In genomic region chr17:17712268-17712924, GRCh38 we compare ENCODE assay signal across 8 cellular contexts. TPM values are rescaled to one million over a fixed set of nuclear protein-coding genes. Genes with fewer than 3 reads are reported as not detected.
A peak's percentile ranks its signal among the peaks of the same experiment; 100 is the strongest.
DNase-seq lines count a peak whose midpoint lies in the region; ATAC-seq and TF ChIP-seq lines count a peak whose summit lies in the region.

No MANE protein-coding gene starts in this region.

- no peaks in the 10 kb centered on the region for H3K9me2 ChIP-seq in Loucy (replicated peaks; ENCODE audit: low read depth, low read length)

- H2AFZ ChIP-seq in Loucy (ENCODE audit: low read length): no peak overlapping the region

- H3K4me3 Mint-ChIP-seq in glutamatergic neuron (ENCODE audit: unreplicated experiment): no peak overlapping the region

- H3K27ac Mint-ChIP-seq in glutamatergic neuron (ENCODE audit: unreplicated experiment): no peak overlapping the region

- no peak overlapping the region for H3K4me3 ChIP-seq in GM06990 (replicated peaks; ENCODE audit: low read depth, low read length)
- H3K4me3 ChIP-seq in Loucy (ENCODE audit: low read length, poor library complexity, severe bottlenecking): no peak overlapping the region
- no peak overlapping the region for H3K4me3 ChIP-seq in colonic mucosa

- H3K36me3 ChIP-seq in GM06990 (ENCODE audit: control insufficient read depth, insufficient read depth, low read length) (no peaks in the 10 kb centered on the region; the same call in 1 of the 2 replicates), Loucy (ENCODE audit: insufficient read depth, low read length) (peaks cover 21% of the 10 kb centered on the region; the same call in 1 of the 2 replicates), colonic mucosa (no peaks in the 10 kb centered on the region)

- H3K9me3 Mint-ChIP-seq in glutamatergic neuron (ENCODE audit: unreplicated experiment): peaks cover 8% of the 10 kb centered on the region

- H3K27me3 ChIP-seq in GM06990 (replicated peaks; ENCODE audit: control insufficient read depth, insufficient read depth, low read length) (no peaks in the 10 kb centered on the region), Loucy (ENCODE audit: insufficient read depth, low read length, poor library complexity, severe bottlenecking) (no peaks in the 10 kb centered on the region), colonic mucosa (no peaks in the 10 kb centered on the region)

- peaks cover 99% of the 10 kb centered on the region for H3K79me2 ChIP-seq in Loucy (ENCODE audit: insufficient read depth, low read length)

- H3K27ac ChIP-seq in colonic mucosa: peak overlapping the region; percentile 9

- intact Hi-C loops in colonic mucosa (cut with DNase I): no loop called here

- no peaks in the 10 kb centered on the region for H3K36me3 Mint-ChIP-seq in glutamatergic neuron (ENCODE audit: unreplicated experiment)

- peak; percentile 49 for ATAC-seq in GM21528 (IDR thresholded peaks at IDR 0.05; ENCODE audit: low FRiP score, unreplicated experiment)

- H3K9me3 ChIP-seq in Loucy (ENCODE audit: insufficient read depth, low read depth, low read length) (no peaks in the 10 kb centered on the region), colonic mucosa (no peaks in the 10 kb centered on the region)

- DNase-seq in GM06990 (ENCODE audit: extremely low read depth, insufficient read length) (peak; percentile 51), colonic mucosa (no peak), pulmonary artery endothelial cell (ENCODE audit: low read depth, low spot score) (peak; percentile 92), SHP77 treated with DMSO at 0.1 percent for 48 hours (lab: John Stamatoyannopoulos, UW) (no peak), glutamatergic neuron (no peak), NCI-H1417 treated with DMSO at 0.1 percent for 48 hours (lab: John Stamatoyannopoulos, UW) (no peak)

- peaks cover 6% of the 10 kb centered on the region for H3K27me3 Mint-ChIP-seq in glutamatergic neuron (ENCODE audit: unreplicated experiment)

- peaks cover 23% of the 10 kb centered on the region for H3K4me1 ChIP-seq in Loucy (ENCODE audit: insufficient read depth, low read length, poor library complexity, severe bottlenecking)
- H3K4me1 ChIP-seq in colonic mucosa: peaks cover 12% of the 10 kb centered on the region

- H3K4me2 ChIP-seq in Loucy (ENCODE audit: low read depth, low read length, poor library complexity, severe bottlenecking): peak overlapping the region; percentile 48

- peaks cover 82% of the 10 kb centered on the region for H4K20me1 ChIP-seq in Loucy (ENCODE audit: insufficient read depth, low read length, poor library complexity, severe bottlenecking)

- no peaks in the 10 kb centered on the region for H3F3A ChIP-seq in Loucy (ENCODE audit: low read depth)

- peaks cover 18% of the 10 kb centered on the region for H3K4me1 Mint-ChIP-seq in glutamatergic neuron (ENCODE audit: low read depth, unreplicated experiment)

- H3K9ac ChIP-seq in Loucy (ENCODE audit: low read depth, low read length, poor library complexity, severe bottlenecking) (no peak overlapping the region), colonic mucosa (ENCODE audit: low read depth in 2 of 2, low read length in 2 of 2) (no peak overlapping the region)

- TF ChIP-seq CTCF in GM06990 (IDR thresholded peaks at IDR 0.05; ENCODE audit: insufficient read depth, low read length, poor library complexity, severe bottlenecking): no peak
- no peak for TF ChIP-seq CTCF in Loucy (conservative IDR thresholded peaks at IDR 0.05; ENCODE audit: low read length)
- no peak for TF ChIP-seq CTCF in colonic mucosa (IDR thresholded peaks at IDR 0.05)
- TF ChIP-seq CTCF in glutamatergic neuron (IDR thresholded peaks at IDR 0.05; ENCODE audit: partially characterized antibody, unreplicated experiment): no peak

RNA-seq across cellular contexts. Expression of gene RAI1, which starts 31.1 kb away (rescaled TPM):
- total RNA-seq in colonic mucosa (10 to 100 TPM; 21.8 to 24.5 TPM), pulmonary artery endothelial cell (6.9 and 9.5 TPM in 2 replicates), glutamatergic neuron (ENCODE audit: unreplicated experiment) (70.2 TPM)

Comparison
In these comparisons a context has a peak if more than half of its experiments do, and no peak if none do; other contexts are left out.
1. DNase-seq: peak in GM06990 (single experiment) and pulmonary artery endothelial cell (single experiment); none in colonic mucosa (single experiment), SHP77 treated with DMSO at 0.1 percent for 48 hours (single experiment), glutamatergic neuron (single experiment) and NCI-H1417 treated with DMSO at 0.1 percent for 48 hours (single experiment).